Comparison of ENCODE assay signal across 1 cellular context in genomic region chr1:182962554-182963115, GRCh38.
TF ChIP-seq lines count a peak whose summit lies in the region.

No MANE protein-coding gene starts in this region.

TF ChIP-seq in H1, 55 proteins besides CTCF, POLR2A, EP300 and RAD21 (continued from another document):
- TF ChIP-seq CHD7 (IDR thresholded peaks at IDR 0.05; ENCODE audit: insufficient replicate concordance, low read length) (no peak), TBP (IDR thresholded peaks at IDR 0.05; ENCODE audit: low read depth, low read length) (peak; percentile 41; the same call in 1 of the 2 replicates), TEAD4 (IDR thresholded peaks at IDR 0.05; ENCODE audit: low read depth, low read length) (0 out of 2 replicates have a peak, but pooled peaks have one; percentile 36)
TF ChIP-seq in H1: peak in this region for 4.
